ENCODE assay signal across 8 cellular contexts in genomic region chr10:124916585-124917167, GRCh38. TPM values are rescaled to one million over a fixed set of nuclear protein-coding genes. Genes with fewer than 3 reads are reported as not detected.
DNase-seq lines count a peak whose midpoint lies in the region; ATAC-seq and TF ChIP-seq lines count a peak whose summit lies in the region.

No MANE protein-coding gene starts in this region.

- H3K27ac ChIP-seq in spleen: peak overlapping the region; percentile 95 to 99 (median 98)

- no peaks in the 10 kb centered on the region for H3K27me3 ChIP-seq in spleen (replicated peaks in 1 of 7)

- WGBS in spleen, 5 donors: 0 to 3% (median 1%) methylated on average over 16 to 82 of the region's 82 CpGs

- peaks cover 23 to 67% (median 44%) of the 10 kb centered on the region in 6 donors for H3K4me1 ChIP-seq in spleen

- peak; percentile 95 for ATAC-seq in GM18909 (IDR thresholded peaks at IDR 0.05; ENCODE audit: poor library complexity, unreplicated experiment)
- ATAC-seq in HG03159 (IDR thresholded peaks at IDR 0.05; ENCODE audit: unreplicated experiment): peak; percentile 95

- no peaks in the 10 kb centered on the region for H3K36me3 ChIP-seq in spleen

- peak overlapping the region; percentile 57 to 91 (median 70) for H3K4me3 ChIP-seq in spleen

- peak in 2 of 3 donors; percentile 51 to 82 for TF ChIP-seq POLR2A in spleen (IDR thresholded peaks at IDR 0.05)

- DNase-seq in AG08396 (ENCODE audit: low spot score) (peak; percentile 100), NCI-H226 (peak; percentile 74), iris pigment epithelial cell (ENCODE audit: low read depth) (peak; percentile 97), spleen (peak; percentile 99)
- peak; percentile 94 to 97 (median 96) for DNase-seq in activated CD4-positive, CD25-positive, alpha-beta regulatory T cell (lab: John Stamatoyannopoulos, UW)
- peak; percentile 94 for DNase-seq in central memory CD4-positive, alpha-beta T cell

- intact Hi-C loops in spleen (cut with DNase I; ENCODE audit: low total_unique reads): no loop called here

- peak in 4 of 11 experiments; percentile 16 to 39 (median 23) for TF ChIP-seq CTCF in spleen (IDR thresholded peaks at IDR 0.05 in 8 of 11, conservative IDR thresholded peaks at IDR 0.05 in 3 of 11)

- no peaks in the 10 kb centered on the region for H3K9me3 ChIP-seq in spleen

RNA-seq across cellular contexts. Expression of gene ZRANB1, which starts 25.2 kb away (rescaled TPM):
- 10 to 100 TPM; 16.1 to 28.8 (median 20.3) TPM for total RNA-seq in spleen
- polyA plus RNA-seq in spleen: 1 to 10 TPM; 5.0 to 8.0 (median 5.3) TPM

Comparison
In these comparisons a context has a peak if more than half of its experiments do, and no peak if none do; other contexts are left out.
1. Peak in every context shown above with its lines: DNase-seq, ATAC-seq, H3K4me3 ChIP-seq and H3K27ac ChIP-seq.